8 cellular contexts compared by ENCODE assay signal in genomic region chr7:148700693-148701092, GRCh38. TPM values are rescaled to one million over a fixed set of nuclear protein-coding genes. Genes with fewer than 3 reads are reported as not detected.
A peak's percentile ranks its signal among the peaks of the same experiment; 100 is the strongest.
DNase-seq lines count a peak whose midpoint lies in the region; ATAC-seq and TF ChIP-seq lines count a peak whose summit lies in the region.

No MANE protein-coding gene starts in this region.

- peaks cover 22% of the 10 kb centered on the region for H3K79me1 ChIP-seq in trophoblast cell (ENCODE audit: low read length)

- H4K8ac ChIP-seq in trophoblast cell (ENCODE audit: low read depth, low read length), result no peak overlapping the region

- H3K27me3 ChIP-seq in HL-60 (ENCODE audit: insufficient read depth, poor library complexity, severe bottlenecking) (no peaks in the 10 kb centered on the region), trophoblast cell (ENCODE audit: insufficient read depth, low read length) (no peaks in the 10 kb centered on the region)

- H2BK5ac ChIP-seq in trophoblast cell (ENCODE audit: low read depth, low read length, poor library complexity), result no peak overlapping the region

- ATAC-seq in HG03520 (IDR thresholded peaks at IDR 0.05; ENCODE audit: unreplicated experiment), result no peak
- ATAC-seq in GM19324 (IDR thresholded peaks at IDR 0.05; ENCODE audit: low FRiP score, unreplicated experiment), result no peak
- no peak for ATAC-seq in HG03095 (IDR thresholded peaks at IDR 0.05; ENCODE audit: unreplicated experiment)

- no CpG with 5 or more reads among the region's 4 CpGs for WGBS in trophoblast cell (ENCODE audit: extremely low coverage, insufficient coverage, insufficient read length)

- in situ Hi-C loops in ACHN (cut with HindIII; ENCODE audit: low pct_ligation_motif_present, low pct_unique_long_range_greater_than_20kb, low sequenced_read_pairs), result no loop called here

- H3K4ac ChIP-seq in trophoblast cell (ENCODE audit: low read depth, low read length), result peak overlapping the region; percentile 98

- H2BK12ac ChIP-seq in trophoblast cell (ENCODE audit: low read length), result no peak overlapping the region

- no peaks in the 10 kb centered on the region for H3K9me3 Mint-ChIP-seq in endothelial cell (ENCODE audit: unreplicated experiment)

- peak; percentile 59 for DNase-seq in ACHN
- peak in 1 of 2 experiments; percentile 57 for DNase-seq in HL-60 (ENCODE audit: low read depth in 1 of 2, low spot score in 1 of 2)
- peak; percentile 17 for DNase-seq in activated CD4-positive, alpha-beta T cell treated with anti-CD3 and anti-CD28 coated beads for 1 hour
- DNase-seq in endothelial cell (ENCODE audit: low spot score), result no peak
- DNase-seq in trophoblast cell, result peak in 1 of 2 donors; percentile 31

- peaks cover 16% of the 10 kb centered on the region for H3K27me3 Mint-ChIP-seq in endothelial cell (ENCODE audit: unreplicated experiment)

- no peaks in the 10 kb centered on the region for H3K36me3 ChIP-seq in trophoblast cell (ENCODE audit: control insufficient read depth in 1 of 2, insufficient read depth in 2 of 2, low read length in 2 of 2)

- peak overlapping the region; percentile 60 for H3K4me2 ChIP-seq in trophoblast cell (ENCODE audit: low read length)

- peak overlapping the region; percentile 93 for H3K27ac Mint-ChIP-seq in endothelial cell (ENCODE audit: unreplicated experiment)

- no peak overlapping the region for H2AFZ ChIP-seq in trophoblast cell (ENCODE audit: insufficient read depth, low read length, poor library complexity)

- peaks cover 63% of the 10 kb centered on the region for H3K4me1 Mint-ChIP-seq in endothelial cell (ENCODE audit: unreplicated experiment)

- peak overlapping the region; percentile 55 for H3K4me3 ChIP-seq in HL-60 (replicated peaks; ENCODE audit: insufficient read depth, low read length)
- no peak overlapping the region for H3K4me3 ChIP-seq in trophoblast cell (ENCODE audit: low read depth, low read length)

- peaks cover 3 to 10% of the 10 kb centered on the region in 2 experiments for H3K4me1 ChIP-seq in trophoblast cell (ENCODE audit: control insufficient read depth in 1 of 2, insufficient read depth in 2 of 2, low read length in 2 of 2)

- peaks cover 7% of the 10 kb centered on the region for H3K36me3 Mint-ChIP-seq in endothelial cell (ENCODE audit: low read depth, unreplicated experiment)

- TF ChIP-seq CTCF in HL-60 (IDR thresholded peaks at IDR 0.05; ENCODE audit: insufficient read depth, low read length) (no peak), endothelial cell (IDR thresholded peaks at IDR 0.05; ENCODE audit: unreplicated experiment) (no peak)

- no peak overlapping the region for H2BK120ac ChIP-seq in trophoblast cell (ENCODE audit: insufficient read depth, low read length, poor library complexity)

- peaks cover 31% of the 10 kb centered on the region for H3K79me2 ChIP-seq in trophoblast cell (ENCODE audit: control insufficient read depth, insufficient read depth, low read length, poor library complexity)

- no peak overlapping the region for H4K91ac ChIP-seq in trophoblast cell (ENCODE audit: low read depth, low read length)

- no peak overlapping the region for H2AK5ac ChIP-seq in trophoblast cell (ENCODE audit: low read length)

- H3K27ac ChIP-seq in HL-60 (replicated peaks), result peak overlapping the region; percentile 87
- H3K27ac ChIP-seq in trophoblast cell (ENCODE audit: low read depth, low read length), result no peak overlapping the region

- no peak overlapping the region for H3K14ac ChIP-seq in trophoblast cell (ENCODE audit: low read length)

- H3K4me3 Mint-ChIP-seq in endothelial cell (ENCODE audit: unreplicated experiment), result peak overlapping the region; percentile 96

- H3K9ac ChIP-seq in trophoblast cell (ENCODE audit: low read length), result no peak overlapping the region

- no peaks in the 10 kb centered on the region for H3K9me3 ChIP-seq in trophoblast cell (ENCODE audit: insufficient read depth, low read depth, low read length)

- H4K12ac ChIP-seq in trophoblast cell (ENCODE audit: low read depth, low read length), result no peak overlapping the region

- no peak overlapping the region for H3K18ac ChIP-seq in trophoblast cell (ENCODE audit: low read length)

- H3K23ac ChIP-seq in trophoblast cell (ENCODE audit: low read length), result no peak overlapping the region

RNA-seq across cellular contexts. Expression of gene CUL1, which starts 2.0 kb away (rescaled TPM):
- total RNA-seq in endothelial cell (ENCODE audit: unreplicated experiment), result 54.5 TPM
- 78.0 and 80.3 TPM in 2 replicates for polyA plus RNA-seq in trophoblast cell (2013)
